Comparison of ENCODE assay signal across 1 cellular context in the genomic region with DNA sequence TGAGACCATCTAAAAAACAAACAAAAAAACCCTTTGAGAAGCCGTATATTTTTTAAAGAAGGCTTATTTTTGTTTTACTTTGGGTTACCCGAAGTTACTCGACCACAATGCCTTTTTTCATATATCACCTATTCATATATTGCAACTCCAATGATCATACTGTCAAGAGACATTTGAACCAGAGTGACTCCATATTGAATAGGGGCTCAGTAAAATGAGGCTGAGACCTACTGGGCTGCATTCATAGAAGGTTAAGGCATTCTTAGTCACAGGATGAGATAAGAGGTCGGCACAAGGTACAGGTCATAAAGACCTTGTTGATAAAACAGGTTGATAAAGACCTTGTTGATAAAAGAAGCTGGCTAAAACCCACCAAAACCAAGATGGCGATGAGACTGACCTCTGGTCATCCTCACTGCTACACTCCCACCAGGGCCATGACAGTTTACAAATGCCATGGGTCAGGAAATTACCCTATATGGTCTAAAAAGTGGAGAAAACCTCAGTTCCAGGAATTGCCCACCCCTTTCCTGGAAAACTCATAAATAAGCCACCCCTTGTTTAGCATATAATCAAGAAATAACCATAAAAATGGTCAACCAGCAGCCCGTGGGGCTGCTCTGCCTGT.
TF ChIP-seq lines count a peak whose summit lies in the region.

No MANE protein-coding gene starts in this region.

TF ChIP-seq in K562, 482 proteins besides CTCF, POLR2A, EP300 and RAD21 (continued from another document and continues in another):
- TF ChIP-seq, protein P1, sequence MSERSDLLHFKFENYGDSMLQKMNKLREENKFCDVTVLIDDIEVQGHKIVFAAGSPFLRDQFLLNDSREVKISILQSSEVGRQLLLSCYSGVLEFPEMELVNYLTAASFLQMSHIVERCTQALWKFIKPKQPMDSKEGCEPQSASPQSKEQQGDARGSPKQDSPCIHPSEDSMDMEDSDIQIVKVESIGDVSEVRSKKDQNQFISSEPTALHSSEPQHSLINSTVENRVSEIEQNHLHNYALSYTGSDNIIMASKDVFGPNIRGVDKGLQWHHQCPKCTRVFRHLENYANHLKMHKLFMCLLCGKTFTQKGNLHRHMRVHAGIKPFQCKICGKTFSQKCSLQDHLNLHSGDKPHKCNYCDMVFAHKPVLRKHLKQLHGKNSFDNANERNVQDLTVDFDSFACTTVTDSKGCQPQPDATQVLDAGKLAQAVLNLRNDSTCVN (CRISPR knock-in tag; IDR thresholded peaks at IDR 0.05): peak; percentile 98
- TF ChIP-seq, protein P2, sequence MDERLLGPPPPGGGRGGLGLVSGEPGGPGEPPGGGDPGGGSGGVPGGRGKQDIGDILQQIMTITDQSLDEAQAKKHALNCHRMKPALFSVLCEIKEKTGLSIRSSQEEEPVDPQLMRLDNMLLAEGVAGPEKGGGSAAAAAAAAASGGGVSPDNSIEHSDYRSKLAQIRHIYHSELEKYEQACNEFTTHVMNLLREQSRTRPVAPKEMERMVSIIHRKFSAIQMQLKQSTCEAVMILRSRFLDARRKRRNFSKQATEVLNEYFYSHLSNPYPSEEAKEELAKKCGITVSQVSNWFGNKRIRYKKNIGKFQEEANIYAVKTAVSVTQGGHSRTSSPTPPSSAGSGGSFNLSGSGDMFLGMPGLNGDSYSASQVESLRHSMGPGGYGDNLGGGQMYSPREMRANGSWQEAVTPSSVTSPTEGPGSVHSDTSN (CRISPR knock-in tag; IDR thresholded peaks at IDR 0.05; ENCODE audit: low read depth): no peak
- TF ChIP-seq, protein P2 (tag; conservative IDR thresholded peaks at IDR 0.05; ENCODE audit: low read depth): peak; percentile 83
- TF ChIP-seq NFXL1 (CRISPR knock-in tag; IDR thresholded peaks at IDR 0.05) (peak; percentile 98), RBM39 (optimal IDR thresholded peaks at IDR 0.05; ENCODE audit: low read depth, low read length) (no peak), TEAD2 (tag; IDR thresholded peaks at IDR 0.05) (peak; percentile 95), CEBPG (CRISPR knock-in tag; IDR thresholded peaks at IDR 0.05) (no peak), CEBPG (tag; conservative IDR thresholded peaks at IDR 0.05 in 1 of 2, IDR thresholded peaks at IDR 0.05 in 1 of 2) (peak in 1 of 2 experiments; percentile 17; a peak in 1 of 4 replicates), ZNF263 (CRISPR knock-in tag; IDR thresholded peaks at IDR 0.05; ENCODE audit: borderline replicate concordance) (no peak), PML (IDR thresholded peaks at IDR 0.05; ENCODE audit: low read length) (no peak), MAZ (CRISPR knock-in tag; conservative IDR thresholded peaks at IDR 0.05 in 1 of 2, IDR thresholded peaks at IDR 0.05 in 1 of 2) (peak in 1 of 2 experiments; percentile 31; a peak in 1 of 4 replicates), MEF2D (tag; conservative IDR thresholded peaks at IDR 0.05; ENCODE audit: low read depth) (peak; percentile 95), PYGO2 (tag; IDR thresholded peaks at IDR 0.05) (peak; percentile 97), DMBX1 (CRISPR knock-in tag; IDR thresholded peaks at IDR 0.05; ENCODE audit: borderline replicate concordance) (peak; percentile 99), U2AF2 (optimal IDR thresholded peaks at IDR 0.05; ENCODE audit: low read depth, low read length) (no peak), ZNF780A (CRISPR knock-in tag; IDR thresholded peaks at IDR 0.05) (peak; percentile 87), KLF13 (tag; IDR thresholded peaks at IDR 0.05; ENCODE audit: borderline replicate concordance, low read depth) (peak; percentile 99), HOXB6 (CRISPR knock-in tag; IDR thresholded peaks at IDR 0.05; ENCODE audit: borderline replicate concordance) (peak; percentile 88), ZNF644 (tag; IDR thresholded peaks at IDR 0.05; ENCODE audit: low read depth) (peak; percentile 99), TOE1 (IDR thresholded peaks at IDR 0.05; ENCODE audit: borderline replicate concordance) (no peak), TOE1 (CRISPR knock-in tag; IDR thresholded peaks at IDR 0.05; ENCODE audit: borderline replicate concordance, low read depth) (no peak), PTRF (tag; IDR thresholded peaks at IDR 0.05) (peak; percentile 95), STAT5A (IDR thresholded peaks at IDR 0.05; ENCODE audit: borderline replicate concordance, low read length) (peak; percentile 81), JUNB (CRISPR knock-in tag; conservative IDR thresholded peaks at IDR 0.05) (no peak), FOXA3 (CRISPR knock-in tag; conservative IDR thresholded peaks at IDR 0.05 in 1 of 2, IDR thresholded peaks at IDR 0.05 in 1 of 2) (peak in 1 of 2 experiments; percentile 61; a peak in 1 of 4 replicates), PTTG1 (tag; IDR thresholded peaks at IDR 0.05; ENCODE audit: low read depth) (peak; percentile 98), ZBTB17 (CRISPR knock-in tag; IDR thresholded peaks at IDR 0.05) (peak; percentile 81), ZNF354B (CRISPR knock-in tag; IDR thresholded peaks at IDR 0.05) (peak; percentile 97), DIDO1 (tag; IDR thresholded peaks at IDR 0.05; ENCODE audit: low read depth) (peak; percentile 74), YY1 (IDR thresholded peaks at IDR 0.05; ENCODE audit: borderline replicate concordance in 1 of 3, control insufficient read depth in 1 of 3, extremely low read depth in 1 of 3, insufficient read depth in 3 of 3, insufficient read length in 1 of 3, insufficient replicate concordance in 2 of 3, low read depth in 1 of 3, low read length in 2 of 3) (peak in 1 of 3 experiments; percentile 20), ZBTB7A (IDR thresholded peaks at IDR 0.05; ENCODE audit: borderline replicate concordance, control insufficient read depth, low read depth, low read length) (no peak), HMG20B (CRISPR knock-in tag; IDR thresholded peaks at IDR 0.05) (peak; percentile 78; the same call in 1 of the 2 replicates), FUS (optimal IDR thresholded peaks at IDR 0.05; ENCODE audit: low read depth, low read length) (no peak), ZNF766 (CRISPR knock-in tag; conservative IDR thresholded peaks at IDR 0.05) (peak; percentile 99), NFIX (CRISPR knock-in tag; IDR thresholded peaks at IDR 0.05; ENCODE audit: low read depth) (peak; percentile 38; the same call in 1 of the 2 replicates), ZNF57 (CRISPR knock-in tag; IDR thresholded peaks at IDR 0.05) (peak; percentile 65; the same call in 1 of the 2 replicates), KLF1 (tag; IDR thresholded peaks at IDR 0.05) (peak; percentile 90)
- TF ChIP-seq, protein P3, sequence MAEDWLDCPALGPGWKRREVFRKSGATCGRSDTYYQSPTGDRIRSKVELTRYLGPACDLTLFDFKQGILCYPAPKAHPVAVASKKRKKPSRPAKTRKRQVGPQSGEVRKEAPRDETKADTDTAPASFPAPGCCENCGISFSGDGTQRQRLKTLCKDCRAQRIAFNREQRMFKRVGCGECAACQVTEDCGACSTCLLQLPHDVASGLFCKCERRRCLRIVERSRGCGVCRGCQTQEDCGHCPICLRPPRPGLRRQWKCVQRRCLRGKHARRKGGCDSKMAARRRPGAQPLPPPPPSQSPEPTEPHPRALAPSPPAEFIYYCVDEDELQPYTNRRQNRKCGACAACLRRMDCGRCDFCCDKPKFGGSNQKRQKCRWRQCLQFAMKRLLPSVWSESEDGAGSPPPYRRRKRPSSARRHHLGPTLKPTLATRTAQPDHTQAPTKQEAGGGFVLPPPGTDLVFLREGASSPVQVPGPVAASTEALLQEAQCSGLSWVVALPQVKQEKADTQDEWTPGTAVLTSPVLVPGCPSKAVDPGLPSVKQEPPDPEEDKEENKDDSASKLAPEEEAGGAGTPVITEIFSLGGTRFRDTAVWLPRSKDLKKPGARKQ (CRISPR knock-in tag; IDR thresholded peaks at IDR 0.05): peak; percentile 84; the same call in 1 of the 2 replicates
- TF ChIP-seq, protein P4, sequence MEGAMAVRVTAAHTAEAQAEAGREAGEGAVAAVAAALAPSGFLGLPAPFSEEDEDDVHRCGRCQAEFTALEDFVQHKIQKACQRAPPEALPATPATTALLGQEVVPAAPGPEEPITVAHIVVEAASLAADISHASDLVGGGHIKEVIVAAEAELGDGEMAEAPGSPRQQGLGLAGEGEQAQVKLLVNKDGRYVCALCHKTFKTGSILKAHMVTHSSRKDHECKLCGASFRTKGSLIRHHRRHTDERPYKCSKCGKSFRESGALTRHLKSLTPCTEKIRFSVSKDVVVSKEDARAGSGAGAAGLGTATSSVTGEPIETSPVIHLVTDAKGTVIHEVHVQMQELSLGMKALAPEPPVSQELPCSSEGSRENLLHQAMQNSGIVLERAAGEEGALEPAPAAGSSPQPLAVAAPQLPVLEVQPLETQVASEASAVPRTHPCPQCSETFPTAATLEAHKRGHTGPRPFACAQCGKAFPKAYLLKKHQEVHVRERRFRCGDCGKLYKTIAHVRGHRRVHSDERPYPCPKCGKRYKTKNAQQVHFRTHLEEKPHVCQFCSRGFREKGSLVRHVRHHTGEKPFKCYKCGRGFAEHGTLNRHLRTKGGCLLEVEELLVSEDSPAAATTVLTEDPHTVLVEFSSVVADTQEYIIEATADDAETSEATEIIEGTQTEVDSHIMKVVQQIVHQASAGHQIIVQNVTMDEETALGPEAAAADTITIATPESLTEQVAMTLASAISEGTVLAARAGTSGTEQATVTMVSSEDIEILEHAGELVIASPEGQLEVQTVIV (CRISPR knock-in tag; IDR thresholded peaks at IDR 0.05; ENCODE audit: borderline replicate concordance): peak; percentile 86
- TF ChIP-seq, protein P5, sequence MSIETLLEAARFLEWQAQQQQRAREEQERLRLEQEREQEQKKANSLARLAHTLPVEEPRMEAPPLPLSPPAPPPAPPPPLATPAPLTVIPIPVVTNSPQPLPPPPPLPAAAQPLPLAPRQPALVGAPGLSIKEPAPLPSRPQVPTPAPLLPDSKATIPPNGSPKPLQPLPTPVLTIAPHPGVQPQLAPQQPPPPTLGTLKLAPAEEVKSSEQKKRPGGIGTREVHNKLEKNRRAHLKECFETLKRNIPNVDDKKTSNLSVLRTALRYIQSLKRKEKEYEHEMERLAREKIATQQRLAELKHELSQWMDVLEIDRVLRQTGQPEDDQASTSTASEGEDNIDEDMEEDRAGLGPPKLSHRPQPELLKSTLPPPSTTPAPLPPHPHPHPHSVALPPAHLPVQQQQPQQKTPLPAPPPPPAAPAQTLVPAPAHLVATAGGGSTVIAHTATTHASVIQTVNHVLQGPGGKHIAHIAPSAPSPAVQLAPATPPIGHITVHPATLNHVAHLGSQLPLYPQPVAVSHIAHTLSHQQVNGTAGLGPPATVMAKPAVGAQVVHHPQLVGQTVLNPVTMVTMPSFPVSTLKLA (conservative IDR thresholded peaks at IDR 0.05): no peak
- TF ChIP-seq, protein P6, sequence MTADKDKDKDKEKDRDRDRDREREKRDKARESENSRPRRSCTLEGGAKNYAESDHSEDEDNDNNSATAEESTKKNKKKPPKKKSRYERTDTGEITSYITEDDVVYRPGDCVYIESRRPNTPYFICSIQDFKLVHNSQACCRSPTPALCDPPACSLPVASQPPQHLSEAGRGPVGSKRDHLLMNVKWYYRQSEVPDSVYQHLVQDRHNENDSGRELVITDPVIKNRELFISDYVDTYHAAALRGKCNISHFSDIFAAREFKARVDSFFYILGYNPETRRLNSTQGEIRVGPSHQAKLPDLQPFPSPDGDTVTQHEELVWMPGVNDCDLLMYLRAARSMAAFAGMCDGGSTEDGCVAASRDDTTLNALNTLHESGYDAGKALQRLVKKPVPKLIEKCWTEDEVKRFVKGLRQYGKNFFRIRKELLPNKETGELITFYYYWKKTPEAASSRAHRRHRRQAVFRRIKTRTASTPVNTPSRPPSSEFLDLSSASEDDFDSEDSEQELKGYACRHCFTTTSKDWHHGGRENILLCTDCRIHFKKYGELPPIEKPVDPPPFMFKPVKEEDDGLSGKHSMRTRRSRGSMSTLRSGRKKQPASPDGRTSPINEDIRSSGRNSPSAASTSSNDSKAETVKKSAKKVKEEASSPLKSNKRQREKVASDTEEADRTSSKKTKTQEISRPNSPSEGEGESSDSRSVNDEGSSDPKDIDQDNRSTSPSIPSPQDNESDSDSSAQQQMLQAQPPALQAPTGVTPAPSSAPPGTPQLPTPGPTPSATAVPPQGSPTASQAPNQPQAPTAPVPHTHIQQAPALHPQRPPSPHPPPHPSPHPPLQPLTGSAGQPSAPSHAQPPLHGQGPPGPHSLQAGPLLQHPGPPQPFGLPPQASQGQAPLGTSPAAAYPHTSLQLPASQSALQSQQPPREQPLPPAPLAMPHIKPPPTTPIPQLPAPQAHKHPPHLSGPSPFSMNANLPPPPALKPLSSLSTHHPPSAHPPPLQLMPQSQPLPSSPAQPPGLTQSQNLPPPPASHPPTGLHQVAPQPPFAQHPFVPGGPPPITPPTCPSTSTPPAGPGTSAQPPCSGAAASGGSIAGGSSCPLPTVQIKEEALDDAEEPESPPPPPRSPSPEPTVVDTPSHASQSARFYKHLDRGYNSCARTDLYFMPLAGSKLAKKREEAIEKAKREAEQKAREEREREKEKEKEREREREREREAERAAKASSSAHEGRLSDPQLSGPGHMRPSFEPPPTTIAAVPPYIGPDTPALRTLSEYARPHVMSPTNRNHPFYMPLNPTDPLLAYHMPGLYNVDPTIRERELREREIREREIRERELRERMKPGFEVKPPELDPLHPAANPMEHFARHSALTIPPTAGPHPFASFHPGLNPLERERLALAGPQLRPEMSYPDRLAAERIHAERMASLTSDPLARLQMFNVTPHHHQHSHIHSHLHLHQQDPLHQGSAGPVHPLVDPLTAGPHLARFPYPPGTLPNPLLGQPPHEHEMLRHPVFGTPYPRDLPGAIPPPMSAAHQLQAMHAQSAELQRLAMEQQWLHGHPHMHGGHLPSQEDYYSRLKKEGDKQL (CRISPR knock-in tag; IDR thresholded peaks at IDR 0.05; ENCODE audit: borderline replicate concordance): no peak
